ENCODE assay signal across 9 cellular contexts in the genomic region with DNA sequence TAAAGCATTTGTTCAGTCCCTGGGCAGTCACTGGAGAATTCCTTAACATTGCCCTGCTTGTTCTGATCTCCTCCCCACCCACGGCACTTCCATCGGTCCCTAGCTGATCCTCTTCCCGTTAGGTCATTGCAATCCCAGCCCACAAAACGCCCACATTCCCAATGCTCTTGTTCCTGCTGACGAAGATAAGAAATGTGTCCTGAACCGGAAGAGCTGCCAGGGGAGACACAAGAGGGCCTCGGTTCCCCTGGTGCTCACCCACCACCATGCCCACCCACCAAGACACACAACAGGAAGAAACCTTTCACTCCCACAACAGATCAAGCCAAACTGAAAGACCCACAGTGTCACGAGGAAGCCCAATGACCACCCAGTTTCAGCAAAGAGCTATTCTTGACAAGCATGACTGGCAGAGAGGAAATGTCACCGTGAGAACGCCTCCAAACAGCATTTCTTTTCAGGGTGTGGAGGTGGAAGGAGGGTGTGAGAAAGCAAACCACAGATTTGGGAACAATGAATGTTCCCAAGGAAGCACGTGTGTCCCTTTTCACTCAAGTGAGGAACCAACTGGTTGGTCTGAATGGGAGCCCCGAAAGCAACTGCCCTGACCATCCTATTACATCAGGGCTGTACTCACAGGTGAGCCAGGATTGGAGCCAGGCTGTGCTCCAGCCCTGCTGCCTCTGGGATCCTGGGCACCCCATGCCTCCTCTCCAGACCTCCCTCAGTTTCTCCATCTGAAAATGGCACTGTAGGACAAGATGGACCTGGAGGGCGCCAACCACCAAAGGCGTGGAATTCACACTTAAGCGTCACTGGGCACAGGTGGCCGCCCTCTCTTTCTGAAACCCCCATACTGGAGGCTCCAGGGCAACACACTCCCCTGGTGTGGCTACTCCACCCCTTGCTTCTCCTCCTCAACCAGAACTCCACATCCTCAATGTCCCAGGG.
DNase-seq lines count a peak whose midpoint lies in the region; ATAC-seq and TF ChIP-seq lines count a peak whose summit lies in the region.
"Had no signal": no experiment of that assay in that cellular context is flagged by ENCODE, and none has a peak within 500 bp of the region (broad histone marks: within the 10 kb centered on the region; RNA-seq: fewer than 3 reads in every experiment).

No MANE protein-coding gene starts in this region.

- H3K27ac ChIP-seq in left lung: peak overlapping the region in 1 of 2 donors; percentile 67
- H3K27ac ChIP-seq in effector memory CD4-positive, alpha-beta T cell (ENCODE audit: insufficient read depth, low read length, poor library complexity, severe bottlenecking): no peak overlapping the region
- H3K27ac ChIP-seq: KMS-11 had no signal

- H3K9me3 ChIP-seq in left lung: no peaks in the 10 kb centered on the region
- no peaks in the 10 kb centered on the region for H3K9me3 ChIP-seq in effector memory CD4-positive, alpha-beta T cell (ENCODE audit: control insufficient read depth, low read length)

- DNase-seq in GM13976 (ENCODE audit: low spot score): peak; percentile 69
- DNase-seq in astrocyte of the hippocampus (ENCODE audit: low read depth, low spot score): peak; percentile 63
- DNase-seq in left lung: no peak
- DNase-seq in NCI-H2171 treated with DMSO at 0.1 percent for 48 hours (lab: John Stamatoyannopoulos, UW): no peak
- DNase-seq in cerebellum (ENCODE audit: low spot score): no peak
- no peak for DNase-seq in effector memory CD4-positive, alpha-beta T cell

- no peaks in the 10 kb centered on the region for H3K27me3 ChIP-seq in left lung
- no peaks in the 10 kb centered on the region for H3K27me3 ChIP-seq in effector memory CD4-positive, alpha-beta T cell (replicated peaks; ENCODE audit: control insufficient read depth, insufficient read depth, low read length, poor library complexity, severe bottlenecking)

- TF ChIP-seq CTCF in GM13976 (IDR thresholded peaks at IDR 0.05; ENCODE audit: borderline replicate concordance, control extremely low read depth, extremely low read depth, insufficient read depth, missing control alignments) (no peak), left lung (IDR thresholded peaks at IDR 0.05) (no peak)

- in situ Hi-C loops in GM13976 (cut with MboI; ENCODE audit: low sequenced_read_pairs, unreplicated experiment): no loop called here

- ATAC-seq in HG02870 (IDR thresholded peaks at IDR 0.05; ENCODE audit: unreplicated experiment) (peak; percentile 46), left lung (peak; percentile 27), HG03457 (IDR thresholded peaks at IDR 0.05; ENCODE audit: unreplicated experiment) (no peak)

- peaks cover 0 to 71% of the 10 kb centered on the region in 2 donors for H3K36me3 ChIP-seq in left lung
- H3K36me3 ChIP-seq in effector memory CD4-positive, alpha-beta T cell (ENCODE audit: control insufficient read depth, insufficient read depth, low read length): peaks cover 64% of the 10 kb centered on the region

- no peak overlapping the region for H3K4me3 ChIP-seq in left lung
- no peak overlapping the region for H3K4me3 ChIP-seq in effector memory CD4-positive, alpha-beta T cell (ENCODE audit: insufficient read depth, low read depth, low read length, poor library complexity, severe bottlenecking)

- peaks cover 0 to 22% of the 10 kb centered on the region in 2 donors for H3K4me1 ChIP-seq in left lung
- no peaks in the 10 kb centered on the region for H3K4me1 ChIP-seq in effector memory CD4-positive, alpha-beta T cell (ENCODE audit: control insufficient read depth, insufficient read depth, low read length, poor library complexity, severe bottlenecking)

- intact Hi-C loops in left lung (cut with DNase I): no loop called here

Comparison
In these comparisons a context has a peak if more than half of its experiments do, and no peak if none do; other contexts are left out.
1. DNase-seq: peak in GM13976 (single experiment) and astrocyte of the hippocampus (single experiment); none in left lung (0 of 2), NCI-H2171 treated with DMSO at 0.1 percent for 48 hours (single experiment), cerebellum (single experiment) and effector memory CD4-positive, alpha-beta T cell (0 of 3).